In genomic region chr11:9748361-9748970, GRCh38 we compare ENCODE assay signal across 8 cellular contexts.
DNase-seq lines count a peak whose midpoint lies in the region; ATAC-seq and TF ChIP-seq lines count a peak whose summit lies in the region.

No MANE protein-coding gene starts in this region.

- no peak overlapping the region for H2AFZ ChIP-seq in MM.1S (ENCODE audit: low read length)

- H3K4me3 ChIP-seq in H7 (ENCODE audit: insufficient read depth, low read depth, low read length) (no peak overlapping the region), MM.1S (ENCODE audit: low read length) (no peak overlapping the region), cardiac fibroblast (replicated peaks in 1 of 2; ENCODE audit: low read depth in 2 of 2, low read length in 2 of 2) (no peak overlapping the region), left lung (no peak overlapping the region)

- H3K27me3 ChIP-seq in H7 (ENCODE audit: control insufficient read depth, insufficient read depth, low read length): no peaks in the 10 kb centered on the region
- H3K27me3 ChIP-seq in MM.1S (replicated peaks; ENCODE audit: insufficient read depth, low read length): no peaks in the 10 kb centered on the region
- H3K27me3 ChIP-seq in left lung: no peaks in the 10 kb centered on the region

- H3K27ac ChIP-seq in MM.1S (ENCODE audit: low read length) (no peak overlapping the region), left lung (peak overlapping the region; percentile 31 to 61)

- no peaks in the 10 kb centered on the region for H3K9me2 ChIP-seq in MM.1S (replicated peaks; ENCODE audit: insufficient read depth, low read length)

- no peaks in the 10 kb centered on the region; the same call in none of the 2 replicates for H3K36me3 ChIP-seq in H7 (replicated peaks; ENCODE audit: control insufficient read depth, insufficient read depth, low read length)
- H3K36me3 ChIP-seq in MM.1S (replicated peaks; ENCODE audit: insufficient read depth, low read length): no peaks in the 10 kb centered on the region
- peaks cover 0 to 64% of the 10 kb centered on the region in 2 donors for H3K36me3 ChIP-seq in left lung

- peak; percentile 15 for DNase-seq in DMS153 (lab: John Stamatoyannopoulos, UW)
- no peak for DNase-seq in DMS153 treated with DMSO at 0.1 percent for 48 hours (lab: John Stamatoyannopoulos, UW; ENCODE audit: unreplicated experiment)
- peak; percentile 76 for DNase-seq in H7
- peak; percentile 87 for DNase-seq in MM.1S
- DNase-seq in UCSD-AML1 (lab: John Stamatoyannopoulos, UW; ENCODE audit: unreplicated experiment): peak; percentile 78
- peak; percentile 88 for DNase-seq in cardiac fibroblast (ENCODE audit: low read depth in 2 of 2)
- DNase-seq in left lung: peak in 1 of 2 donors; percentile 73
- peak; percentile 54 to 60 for DNase-seq in stimulated activated CD8-positive, alpha-beta memory T cell treated with anti-CD3 and anti-CD28 coated beads, Interleukin-15, amount 100 ng/mL, for 48 hours (ENCODE audit: low read depth in 2 of 2)

- no peak overlapping the region for H3K4me2 ChIP-seq in MM.1S (ENCODE audit: low read depth, low read length)

- intact Hi-C loops in left lung (cut with DNase I): no loop called here

- TF ChIP-seq CTCF in MM.1S (IDR thresholded peaks at IDR 0.05; ENCODE audit: low read length): peak; percentile 92
- TF ChIP-seq CTCF in cardiac fibroblast (IDR thresholded peaks at IDR 0.05; ENCODE audit: low read depth, low read length): peak; percentile 75
- peak; percentile 43 to 66 for TF ChIP-seq CTCF in left lung (IDR thresholded peaks at IDR 0.05)

- ATAC-seq in left lung: peak; percentile 96

- peaks cover 13% of the 10 kb centered on the region; the same call in 1 of the 2 replicates for H3F3A ChIP-seq in MM.1S (ENCODE audit: insufficient read depth, low read length)

- no peaks in the 10 kb centered on the region for H3K9me3 ChIP-seq in MM.1S (replicated peaks; ENCODE audit: insufficient read depth, low read length)
- no peaks in the 10 kb centered on the region for H3K9me3 ChIP-seq in left lung

- peaks cover 27% of the 10 kb centered on the region for H3K4me1 ChIP-seq in MM.1S (ENCODE audit: low read length)
- peaks cover 11 to 34% of the 10 kb centered on the region in 2 donors for H3K4me1 ChIP-seq in left lung

- H3K9ac ChIP-seq in MM.1S (ENCODE audit: low read length): no peak overlapping the region

- no peaks in the 10 kb centered on the region for H3K79me2 ChIP-seq in MM.1S (ENCODE audit: low read length)

- no peaks in the 10 kb centered on the region for H4K20me1 ChIP-seq in MM.1S (ENCODE audit: insufficient read depth, low read length)
